Comparison of ENCODE assay signal across 17 cellular contexts in the genomic region with DNA sequence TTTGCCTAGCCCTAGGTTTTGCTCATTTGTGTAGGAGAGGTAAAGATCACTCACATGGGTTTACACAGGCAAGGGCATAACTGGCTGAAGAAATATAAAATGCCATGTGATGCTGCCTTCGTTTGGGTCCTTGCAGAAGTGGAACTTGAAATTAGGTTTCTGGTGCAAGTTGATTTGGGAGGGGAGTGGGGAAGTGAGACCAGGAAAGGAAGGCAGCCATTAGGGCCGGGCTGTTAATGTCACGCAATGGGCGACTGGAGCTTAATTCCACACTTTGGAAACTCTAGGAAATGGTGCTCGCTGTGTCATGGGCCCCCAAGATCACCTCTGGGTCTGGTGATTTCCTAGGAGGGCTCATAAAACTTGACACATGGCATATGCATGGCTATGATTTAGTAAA. TPM values are rescaled to one million over a fixed set of nuclear protein-coding genes. Genes with fewer than 3 reads are reported as not detected.
"Had no signal": no experiment of that assay in that cellular context is flagged by ENCODE, and none has a peak within 500 bp of the region (broad histone marks: within the 10 kb centered on the region; RNA-seq: fewer than 3 reads in every experiment).

No MANE protein-coding gene starts in this region.

- H3K4me3 ChIP-seq: suprapubic skin, transverse colon had no signal

- H3K9me3 ChIP-seq: suprapubic skin, transverse colon had no signal

- ATAC-seq: activated CD4-positive, CD25-positive, alpha-beta regulatory T cell treated with anti-CD3 and anti-CD28 coated beads, Interleukin-2, amount 50 U/mL, for 24 hours; activated CD8-positive, alpha-beta T cell treated with anti-CD3 and anti-CD28 coated beads, Interleukin-2, amount 10 ng/mL, durations not matched to agents 7 days and 5 days; activated naive CD8-positive, alpha-beta T cell treated with anti-CD3 and anti-CD28 coated beads, Interleukin-2, amount 50 U/mL, for 24 hours had no signal

- H3K27me3 ChIP-seq: brain microvascular endothelial cell, suprapubic skin, transverse colon had no signal

- H3K27ac Mint-ChIP-seq: activated CD4-positive, alpha-beta T cell treated with anti-CD3 and anti-CD28 coated beads, Interleukin-2, amount 10 ng/mL, durations not matched to agents 7 days and 5 days; activated CD8-positive, alpha-beta T cell treated with anti-CD3 and anti-CD28 coated beads, Interleukin-2, amount 10 ng/mL, durations not matched to agents 7 days and 5 days; activated naive CD4-positive, alpha-beta T cell treated with anti-CD3 and anti-CD28 coated beads for 36 hours; activated naive CD8-positive, alpha-beta T cell treated with anti-CD3 and anti-CD28 coated beads, Interleukin-2, amount 50 U/mL, for 24 hours; activated T-cell treated with anti-CD3 and anti-CD28 coated beads, Interleukin-2, amount 50 U/mL, for 24 hours; stimulated activated naive CD8-positive, alpha-beta T cell treated with anti-CD3 and anti-CD28 coated beads, Interleukin-15, Interleukin-2, amounts not matched to agents 100 ng/mL and 50 ng/mL, for 24 hours had no signal

- H3K4me3 Mint-ChIP-seq: activated CD4-positive, alpha-beta T cell treated with anti-CD3 and anti-CD28 coated beads, Interleukin-2, amount 10 ng/mL, durations not matched to agents 7 days and 5 days; activated CD8-positive, alpha-beta T cell treated with anti-CD3 and anti-CD28 coated beads, Interleukin-2, amount 10 ng/mL, durations not matched to agents 7 days and 5 days; activated naive CD4-positive, alpha-beta T cell treated with anti-CD3 and anti-CD28 coated beads for 36 hours; activated naive CD8-positive, alpha-beta T cell treated with anti-CD3 and anti-CD28 coated beads, Interleukin-2, amount 50 U/mL, for 24 hours; activated T-cell treated with anti-CD3 and anti-CD28 coated beads, Interleukin-2, amount 50 U/mL, for 24 hours; neural crest cell; stimulated activated naive CD8-positive, alpha-beta T cell treated with anti-CD3 and anti-CD28 coated beads, Interleukin-15, Interleukin-2, amounts not matched to agents 100 ng/mL and 50 ng/mL, for 24 hours had no signal

- H3K9me3 Mint-ChIP-seq: activated CD4-positive, alpha-beta T cell treated with anti-CD3 and anti-CD28 coated beads, Interleukin-2, amount 10 ng/mL, durations not matched to agents 7 days and 5 days; activated naive CD4-positive, alpha-beta T cell treated with anti-CD3 and anti-CD28 coated beads for 36 hours; activated naive CD8-positive, alpha-beta T cell treated with anti-CD3 and anti-CD28 coated beads, Interleukin-2, amount 50 U/mL, for 24 hours; activated T-cell treated with anti-CD3 and anti-CD28 coated beads, Interleukin-2, amount 50 U/mL, for 24 hours; stimulated activated naive CD8-positive, alpha-beta T cell treated with anti-CD3 and anti-CD28 coated beads, Interleukin-15, Interleukin-2, amounts not matched to agents 100 ng/mL and 50 ng/mL, for 24 hours had no signal

- FAIRE-seq: colon, frontal cortex, keratinocyte had no signal

- H3K27ac ChIP-seq: brain microvascular endothelial cell, suprapubic skin, transverse colon had no signal

- H3K36me3 ChIP-seq: brain microvascular endothelial cell, suprapubic skin, transverse colon had no signal

- DNase-seq: activated CD4-positive, alpha-beta T cell treated with anti-CD3 and anti-CD28 coated beads, Interleukin-2, amount 10 ng/mL, durations not matched to agents 7 days and 5 days; activated CD8-positive, alpha-beta T cell treated with anti-CD3 and anti-CD28 coated beads, Interleukin-2, amount 10 ng/mL, durations not matched to agents 7 days and 5 days; activated naive CD4-positive, alpha-beta T cell treated with anti-CD3 and anti-CD28 coated beads for 36 hours; activated naive CD8-positive, alpha-beta T cell treated with anti-CD3 and anti-CD28 coated beads, Interleukin-2, amount 50 U/mL, for 24 hours; activated T-cell treated with anti-CD3 and anti-CD28 coated beads, Interleukin-2, amount 50 U/mL, for 24 hours; aorta; brain microvascular endothelial cell; central memory CD4-positive, alpha-beta T cell; T1000; transverse colon had no signal

RNA-seq across cellular contexts. Expression of a gene that starts 14.5 kb away (rescaled TPM):
- total RNA-seq: activated CD4-positive, alpha-beta T cell treated with anti-CD3 and anti-CD28 coated beads, Interleukin-2, amount 10 ng/mL, durations not matched to agents 7 days and 5 days; activated CD8-positive, alpha-beta T cell treated with anti-CD3 and anti-CD28 coated beads, Interleukin-2, amount 10 ng/mL, durations not matched to agents 7 days and 5 days; activated naive CD4-positive, alpha-beta T cell treated with anti-CD3 and anti-CD28 coated beads for 36 hours had no signal
